Comparison of ENCODE assay signal across 9 cellular contexts in the genomic region with DNA sequence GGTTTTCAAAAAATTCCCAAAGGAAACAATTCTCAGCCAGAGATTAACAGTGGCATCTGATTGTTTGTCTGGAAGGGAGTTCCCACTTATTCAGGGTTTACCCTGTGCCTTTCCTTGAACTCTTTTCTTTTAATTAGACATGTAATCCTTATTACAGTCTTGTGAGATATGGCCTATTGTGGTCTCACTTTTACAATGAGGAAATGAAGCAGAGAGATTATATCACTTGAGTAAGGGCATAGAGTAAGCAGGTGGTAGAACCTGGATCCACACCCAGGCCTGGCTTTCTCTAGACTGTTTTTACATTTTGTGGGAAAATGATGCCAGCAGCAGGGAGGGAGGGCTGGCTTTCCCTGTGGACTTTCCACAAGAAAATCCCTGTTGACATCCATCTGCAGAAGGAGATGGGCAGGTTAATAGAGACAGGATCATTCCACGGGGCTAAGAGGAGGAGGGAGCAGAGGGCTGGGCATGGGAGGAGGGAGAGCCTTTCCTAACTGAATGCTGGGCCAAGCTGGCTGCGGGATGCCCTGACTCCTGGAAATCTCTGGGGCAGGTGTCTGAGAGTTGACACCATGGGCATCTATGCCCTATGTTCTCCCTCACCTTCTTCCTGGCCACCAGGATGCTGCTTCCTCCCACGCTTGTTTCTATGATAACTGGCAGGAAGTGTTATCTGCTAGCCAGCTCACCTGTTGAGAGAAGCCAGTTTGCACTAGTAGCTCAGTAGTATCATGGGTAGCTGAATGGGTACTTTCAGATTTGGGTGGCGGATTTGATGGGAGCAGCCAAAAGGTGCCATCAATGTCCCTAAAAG.
A peak's percentile ranks its signal among the peaks of the same experiment; 100 is the strongest.
DNase-seq lines count a peak whose midpoint lies in the region; ATAC-seq and TF ChIP-seq lines count a peak whose summit lies in the region.
"Had no signal": no experiment of that assay in that cellular context is flagged by ENCODE, and none has a peak within 500 bp of the region (broad histone marks: within the 10 kb centered on the region; RNA-seq: fewer than 3 reads in every experiment).

No MANE protein-coding gene starts in this region.

- peaks cover 33% of the 10 kb centered on the region for H3K4me1 Mint-ChIP-seq in memory B cell
- H3K4me1 Mint-ChIP-seq in nephron progenitor cell, result no peaks in the 10 kb centered on the region

- ATAC-seq in GM18511 (IDR thresholded peaks at IDR 0.05; ENCODE audit: unreplicated experiment) (peak; percentile 48), GM21515 (IDR thresholded peaks at IDR 0.05; ENCODE audit: unreplicated experiment) (peak; percentile 23), HG03342 (IDR thresholded peaks at IDR 0.05; ENCODE audit: unreplicated experiment) (peak; percentile 23), memory B cell (ENCODE audit: low read depth) (peak; percentile 23)

- TF ChIP-seq CTCF in nephron progenitor cell (IDR thresholded peaks at IDR 0.05), result no peak
- no peak for TF ChIP-seq CTCF in GM10266 (IDR thresholded peaks at IDR 0.05; ENCODE audit: control insufficient read depth, insufficient read depth, low read depth, missing control alignments)

- H3K36me3 Mint-ChIP-seq in memory B cell (peaks cover 5% of the 10 kb centered on the region), nephron progenitor cell (ENCODE audit: low read depth) (no peaks in the 10 kb centered on the region)

- peaks cover 4% of the 10 kb centered on the region for H3K9me3 Mint-ChIP-seq in memory B cell
- no peaks in the 10 kb centered on the region for H3K9me3 Mint-ChIP-seq in nephron progenitor cell
- H3K9me3 Mint-ChIP-seq: stimulated activated naive CD8-positive, alpha-beta T cell treated with anti-CD3 and anti-CD28 coated beads, Interleukin-15, Interleukin-2, amounts not matched to agents 100 ng/mL and 50 ng/mL, for 24 hours had no signal

- H3K27me3 Mint-ChIP-seq in memory B cell (peaks cover 15% of the 10 kb centered on the region), nephron progenitor cell (ENCODE audit: low read depth, poor library complexity) (peaks cover 35% of the 10 kb centered on the region)

- DNase-seq in memory B cell (ENCODE audit: low spot score in 2 of 2), result no peak
- DNase-seq in nephron progenitor cell, result no peak
- no peak for DNase-seq in GM10266 (ENCODE audit: extremely low spot score)
- DNase-seq in HK-2 (ENCODE audit: unreplicated experiment), result no peak
- no peak for DNase-seq in posterior cingulate gyrus

- H3K27ac Mint-ChIP-seq in memory B cell (no peak overlapping the region), nephron progenitor cell (no peak overlapping the region)
- H3K27ac Mint-ChIP-seq: stimulated activated naive CD8-positive, alpha-beta T cell treated with anti-CD3 and anti-CD28 coated beads, Interleukin-15, Interleukin-2, amounts not matched to agents 100 ng/mL and 50 ng/mL, for 24 hours had no signal

- H3K4me3 Mint-ChIP-seq in memory B cell (peak overlapping the region; percentile 70), nephron progenitor cell (no peak overlapping the region)
- H3K4me3 Mint-ChIP-seq: stimulated activated naive CD8-positive, alpha-beta T cell treated with anti-CD3 and anti-CD28 coated beads, Interleukin-15, Interleukin-2, amounts not matched to agents 100 ng/mL and 50 ng/mL, for 24 hours had no signal

- intact Hi-C loops in posterior cingulate gyrus (cut with DNase I), result no loop called here
